1 cellular context compared by ENCODE assay signal in the genomic region with DNA sequence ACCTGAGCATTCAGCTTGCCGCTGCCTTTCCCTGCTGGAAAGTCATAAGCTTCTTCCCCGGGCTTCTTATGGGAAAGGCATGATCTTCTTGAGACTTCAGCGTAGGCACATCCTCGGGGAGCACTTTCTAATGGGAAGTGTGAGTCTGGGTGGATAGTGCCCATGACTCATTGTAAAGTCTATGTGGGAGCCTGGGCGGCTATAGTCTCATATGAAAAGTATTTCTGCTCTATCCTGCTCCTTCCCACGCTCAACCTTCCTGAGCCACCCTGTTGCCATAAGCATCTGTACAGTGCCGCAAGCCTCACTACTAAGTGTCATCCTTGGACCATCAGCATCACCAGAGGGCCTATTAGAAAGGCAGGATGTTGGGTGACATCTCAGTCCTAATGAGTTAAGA.
TF ChIP-seq lines count a peak whose summit lies in the region.

No MANE protein-coding gene starts in this region.

TF ChIP-seq in IMR-90, 13 proteins besides CTCF, POLR2A, EP300 and RAD21:
- TF ChIP-seq, protein P1, sequence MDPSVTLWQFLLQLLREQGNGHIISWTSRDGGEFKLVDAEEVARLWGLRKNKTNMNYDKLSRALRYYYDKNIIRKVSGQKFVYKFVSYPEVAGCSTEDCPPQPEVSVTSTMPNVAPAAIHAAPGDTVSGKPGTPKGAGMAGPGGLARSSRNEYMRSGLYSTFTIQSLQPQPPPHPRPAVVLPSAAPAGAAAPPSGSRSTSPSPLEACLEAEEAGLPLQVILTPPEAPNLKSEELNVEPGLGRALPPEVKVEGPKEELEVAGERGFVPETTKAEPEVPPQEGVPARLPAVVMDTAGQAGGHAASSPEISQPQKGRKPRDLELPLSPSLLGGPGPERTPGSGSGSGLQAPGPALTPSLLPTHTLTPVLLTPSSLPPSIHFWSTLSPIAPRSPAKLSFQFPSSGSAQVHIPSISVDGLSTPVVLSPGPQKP (IDR thresholded peaks at IDR 0.05; ENCODE audit: borderline replicate concordance, low read depth, low read length) = no peak
- peak; percentile 46 for TF ChIP-seq CEBPB (IDR thresholded peaks at IDR 0.05; ENCODE audit: low read depth, low read length)
- peak; percentile 25 for TF ChIP-seq RCOR1 (IDR thresholded peaks at IDR 0.05; ENCODE audit: insufficient replicate concordance, low read length)
- peak; percentile 55; the same call in 1 of the 2 replicates for TF ChIP-seq MAZ (IDR thresholded peaks at IDR 0.05; ENCODE audit: borderline replicate concordance, low read depth, low read length)
- TF ChIP-seq, protein P2, sequence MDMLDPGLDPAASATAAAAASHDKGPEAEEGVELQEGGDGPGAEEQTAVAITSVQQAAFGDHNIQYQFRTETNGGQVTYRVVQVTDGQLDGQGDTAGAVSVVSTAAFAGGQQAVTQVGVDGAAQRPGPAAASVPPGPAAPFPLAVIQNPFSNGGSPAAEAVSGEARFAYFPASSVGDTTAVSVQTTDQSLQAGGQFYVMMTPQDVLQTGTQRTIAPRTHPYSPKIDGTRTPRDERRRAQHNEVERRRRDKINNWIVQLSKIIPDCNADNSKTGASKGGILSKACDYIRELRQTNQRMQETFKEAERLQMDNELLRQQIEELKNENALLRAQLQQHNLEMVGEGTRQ (IDR thresholded peaks at IDR 0.05; ENCODE audit: low read depth, low read length) = no peak
- TF ChIP-seq RFX5 (IDR thresholded peaks at IDR 0.05; ENCODE audit: low read depth, low read length) = no peak
- TF ChIP-seq SMC3 (IDR thresholded peaks at IDR 0.05; ENCODE audit: low read depth, low read length) = 0 out of 2 replicates have a peak, but pooled peaks have one; percentile 9
- TF ChIP-seq CHD1 (IDR thresholded peaks at IDR 0.05; ENCODE audit: low read depth, low read length) = peak; percentile 64; the same call in 1 of the 2 replicates
- peak; percentile 16; the same call in 1 of the 2 replicates for TF ChIP-seq NFE2L2 (IDR thresholded peaks at IDR 0.05; ENCODE audit: low read depth, low read length)
- TF ChIP-seq BHLHE40 (IDR thresholded peaks at IDR 0.05; ENCODE audit: low read depth, low read length) = peak; percentile 67; the same call in 1 of the 2 replicates
- TF ChIP-seq FOS (IDR thresholded peaks at IDR 0.05; ENCODE audit: low read depth, low read length) = peak; percentile 94
- TF ChIP-seq MAFK (IDR thresholded peaks at IDR 0.05; ENCODE audit: low read depth, low read length) = no peak
- TF ChIP-seq MXI1 (IDR thresholded peaks at IDR 0.05; ENCODE audit: borderline replicate concordance, low read depth, low read length) = no peak
TF ChIP-seq in IMR-90: peak in this region for 8.
